Comparison of ENCODE assay signal across 16 cellular contexts in the genomic region with DNA sequence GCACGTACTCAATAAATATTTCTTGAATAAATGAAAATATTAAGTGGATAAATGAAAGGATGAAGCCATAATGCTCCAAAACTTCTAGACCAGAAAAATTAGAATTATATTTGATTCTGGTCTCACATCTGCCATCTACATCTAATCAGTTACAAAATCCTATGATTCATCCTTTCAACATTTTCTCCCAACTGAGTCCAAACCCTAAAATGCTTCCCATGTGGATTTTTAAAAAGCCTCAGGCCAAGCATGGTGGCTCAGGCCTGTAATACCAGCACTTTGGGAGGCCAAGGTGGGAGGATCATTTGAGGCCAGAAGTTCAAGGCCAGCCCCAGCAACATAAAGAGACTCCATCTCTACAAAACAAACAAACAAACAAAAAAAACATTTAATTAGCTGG. TPM values are rescaled to one million over a fixed set of nuclear protein-coding genes. Genes with fewer than 3 reads are reported as not detected.
DNase-seq lines count a peak whose midpoint lies in the region; ATAC-seq lines count a peak whose summit lies in the region.
"Had no signal": no experiment of that assay in that cellular context is flagged by ENCODE, and none has a peak within 500 bp of the region (broad histone marks: within the 10 kb centered on the region; RNA-seq: fewer than 3 reads in every experiment).

No MANE protein-coding gene starts in this region.

- H3K4me1 Mint-ChIP-seq in activated CD4-positive, alpha-beta memory T cell treated with anti-CD3 and anti-CD28 coated beads for 36 hours (ENCODE audit: low read depth) = no peaks in the 10 kb centered on the region

- ATAC-seq in activated naive CD4-positive, alpha-beta T cell treated with anti-CD3 and anti-CD28 coated beads, Interleukin-2, amount 50 U/mL, for 72 hours = no peak
- ATAC-seq: GM12878, K562 had no signal

- no peak overlapping the region for H3K27ac Mint-ChIP-seq in activated CD4-positive, alpha-beta memory T cell treated with anti-CD3 and anti-CD28 coated beads for 36 hours
- no peak overlapping the region for H3K27ac Mint-ChIP-seq in activated naive CD4-positive, alpha-beta T cell treated with anti-CD3 and anti-CD28 coated beads, Interleukin-2, amount 50 U/mL, for 72 hours
- H3K27ac Mint-ChIP-seq: CD4-positive, alpha-beta T cell had no signal

- DNase-seq in EL = peak; percentile 33
- peak; percentile 3 for DNase-seq in amniotic epithelial cell (ENCODE audit: low read depth)
- DNase-seq in fibroblast of peridontal ligament (ENCODE audit: extremely low read depth) = peak; percentile 66
- no peak for DNase-seq in H7
- DNase-seq in activated CD4-positive, alpha-beta memory T cell treated with anti-CD3 and anti-CD28 coated beads for 36 hours = no peak
- DNase-seq in COLO829 (ENCODE audit: low spot score) = no peak
- no peak for DNase-seq in activated naive CD4-positive, alpha-beta T cell treated with anti-CD3 and anti-CD28 coated beads, Interleukin-2, amount 50 U/mL, for 72 hours (ENCODE audit: low spot score in 2 of 2)
- DNase-seq: AML-193; CD4-positive, alpha-beta T cell; DMS153; DMS79; IMR-90 had no signal

- CTCF ChIA-PET in activated CD4-positive, alpha-beta memory T cell treated with anti-CD3 and anti-CD28 coated beads for 36 hours (lab: Charles Lee) = no interaction called here

- H3K4me3 ChIP-seq in H7 (ENCODE audit: insufficient read depth, low read depth, low read length) = no peak overlapping the region
- H3K4me3 ChIP-seq: GM12878, HAP-1, K562 had no signal

- no peaks in the 10 kb centered on the region; the same call in 1 of the 2 replicates for H3K27me3 ChIP-seq in H7 (ENCODE audit: control insufficient read depth, insufficient read depth, low read length)

- H3K27me3 Mint-ChIP-seq in activated CD4-positive, alpha-beta memory T cell treated with anti-CD3 and anti-CD28 coated beads for 36 hours = peaks cover 6% of the 10 kb centered on the region

- POLR2A ChIA-PET in activated CD4-positive, alpha-beta memory T cell treated with anti-CD3 and anti-CD28 coated beads for 36 hours (lab: Charles Lee) = no interaction called here

- intact Hi-C loops in activated CD4-positive, alpha-beta memory T cell treated with anti-CD3 and anti-CD28 coated beads for 36 hours (cut with micrococcal nuclease) = no loop called here

- no peaks in the 10 kb centered on the region for H3K36me3 Mint-ChIP-seq in activated CD4-positive, alpha-beta memory T cell treated with anti-CD3 and anti-CD28 coated beads for 36 hours
- no peaks in the 10 kb centered on the region for H3K36me3 Mint-ChIP-seq in activated naive CD4-positive, alpha-beta T cell treated with anti-CD3 and anti-CD28 coated beads, Interleukin-2, amount 50 U/mL, for 72 hours

- H3K36me3 ChIP-seq in H7 (replicated peaks; ENCODE audit: control insufficient read depth, insufficient read depth, low read length) = no peaks in the 10 kb centered on the region
- H3K36me3 ChIP-seq: HAP-1 had no signal

- H3K9me3 Mint-ChIP-seq in activated CD4-positive, alpha-beta memory T cell treated with anti-CD3 and anti-CD28 coated beads for 36 hours = no peaks in the 10 kb centered on the region
- H3K9me3 Mint-ChIP-seq in activated naive CD4-positive, alpha-beta T cell treated with anti-CD3 and anti-CD28 coated beads, Interleukin-2, amount 50 U/mL, for 72 hours = no peaks in the 10 kb centered on the region
- H3K9me3 Mint-ChIP-seq: CD4-positive, alpha-beta T cell had no signal

- H3K4me3 Mint-ChIP-seq in activated CD4-positive, alpha-beta memory T cell treated with anti-CD3 and anti-CD28 coated beads for 36 hours = no peak overlapping the region
- H3K4me3 Mint-ChIP-seq: CD4-positive, alpha-beta T cell had no signal

RNA-seq across cellular contexts. Expression of gene FST, which starts 31.6 kb away (rescaled TPM):
- 15.9 and 20.8 TPM in 2 replicates for total RNA-seq in H7 (2014; rRNA removed; shearing (Covaris generic))
- under 1 TPM; 0.36 to 0.65 TPM for total RNA-seq in activated CD4-positive, alpha-beta memory T cell treated with anti-CD3 and anti-CD28 coated beads for 36 hours
- under 1 TPM in 1 of 2 donors, not detected in 1; 0.18 TPM for total RNA-seq in activated naive CD4-positive, alpha-beta T cell treated with anti-CD3 and anti-CD28 coated beads, Interleukin-2, amount 50 U/mL, for 72 hours
- total RNA-seq: G401 had no signal

Comparison
In these comparisons a context has a peak if more than half of its experiments do, and no peak if none do; other contexts are left out.
1. DNase-seq: peak in EL (single experiment), amniotic epithelial cell (single experiment) and fibroblast of peridontal ligament (single experiment); none in H7 (single experiment), activated CD4-positive, alpha-beta memory T cell treated with anti-CD3 and anti-CD28 coated beads for 36 hours (single experiment), COLO829 (single experiment) and activated naive CD4-positive, alpha-beta T cell treated with anti-CD3 and anti-CD28 coated beads, Interleukin-2, amount 50 U/mL, for 72 hours (0 of 2).
2. RNA of gene FST, which starts 31.6 kb away (total RNA-seq): 15.9 to 20.8 TPM in H7; 0.36 to 0.65 TPM in activated CD4-positive, alpha-beta memory T cell treated with anti-CD3 and anti-CD28 coated beads for 36 hours and 0.18 TPM in activated naive CD4-positive, alpha-beta T cell treated with anti-CD3 and anti-CD28 coated beads, Interleukin-2, amount 50 U/mL, for 72 hours; every median in the first group is over 10 times any median in the second.